In the genomic region with DNA sequence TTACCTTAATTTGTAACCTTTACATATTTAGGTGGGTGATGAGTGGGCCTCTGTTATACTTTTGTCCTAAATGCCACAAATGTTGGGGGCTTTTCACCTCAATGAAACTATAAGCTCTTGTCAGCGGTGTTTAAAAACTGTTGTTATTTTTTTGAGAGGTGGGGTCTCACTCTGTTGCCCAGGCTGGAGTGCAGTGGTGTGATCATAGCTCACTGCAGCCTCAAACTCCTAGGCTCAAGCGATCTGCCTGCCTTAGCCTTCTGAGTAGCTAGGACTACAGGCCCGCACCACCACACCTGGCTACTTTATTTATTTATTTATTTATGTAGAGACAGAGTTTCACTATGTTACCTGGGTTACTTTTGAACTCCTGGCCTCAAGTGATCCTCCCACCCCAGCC, we compare ENCODE assay signal across 39 cellular contexts.
"Had no signal": no experiment of that assay in that cellular context is flagged by ENCODE, and none has a peak within 500 bp of the region (broad histone marks: within the 10 kb centered on the region; RNA-seq: fewer than 3 reads in every experiment).

No MANE protein-coding gene starts in this region.

- H3K27me3 Mint-ChIP-seq: activated CD4-positive, alpha-beta memory T cell treated with anti-CD3 and anti-CD28 coated beads, Interleukin-2, amount 10 ng/mL, durations not matched to agents 7 days and 5 days; activated CD4-positive, alpha-beta T cell treated with anti-CD3 and anti-CD28 coated beads for 36 hours; activated CD4-positive, alpha-beta T cell treated with anti-CD3 and anti-CD28 coated beads, Interleukin-2, amount 10 ng/mL, durations not matched to agents 7 days and 5 days; activated naive CD4-positive, alpha-beta T cell treated with anti-CD3 and anti-CD28 coated beads, Interleukin-2, amount 10 ng/mL, durations not matched to agents 7 days and 5 days; activated naive CD4-positive, alpha-beta T cell treated with anti-CD3 and anti-CD28 coated beads, Interleukin-2, amount 50 U/mL, for 24 hours; activated naive CD8-positive, alpha-beta T cell; activated naive CD8-positive, alpha-beta T cell treated with anti-CD3 and anti-CD28 coated beads, Interleukin-2, amount 10 ng/mL, durations not matched to agents 7 days and 5 days; activated naive CD8-positive, alpha-beta T cell treated with anti-CD3 and anti-CD28 coated beads, Interleukin-2, amount 50 U/mL, for 24 hours; activated T-cell treated with anti-CD3 and anti-CD28 coated beads, Interleukin-2, amount 50 U/mL, for 24 hours; central memory CD8-positive, alpha-beta T cell had no signal

- H3K27ac Mint-ChIP-seq: activated CD4-positive, alpha-beta memory T cell treated with anti-CD3 and anti-CD28 coated beads, Interleukin-2, amount 10 ng/mL, durations not matched to agents 7 days and 5 days; activated CD4-positive, alpha-beta T cell treated with anti-CD3 and anti-CD28 coated beads for 36 hours; activated CD4-positive, alpha-beta T cell treated with anti-CD3 and anti-CD28 coated beads, Interleukin-2, amount 10 ng/mL, durations not matched to agents 7 days and 5 days; activated CD8-positive, alpha-beta T cell treated with anti-CD3 and anti-CD28 coated beads, Interleukin-2, amount 10 ng/mL, durations not matched to agents 7 days and 5 days; activated naive CD4-positive, alpha-beta T cell treated with anti-CD3 and anti-CD28 coated beads, Interleukin-2, amount 10 ng/mL, durations not matched to agents 7 days and 5 days; activated naive CD4-positive, alpha-beta T cell treated with anti-CD3 and anti-CD28 coated beads, Interleukin-2, amount 50 U/mL, for 24 hours; activated naive CD8-positive, alpha-beta T cell; activated naive CD8-positive, alpha-beta T cell treated with anti-CD3 and anti-CD28 coated beads, Interleukin-2, amount 10 ng/mL, durations not matched to agents 7 days and 5 days; activated T-cell treated with anti-CD3 and anti-CD28 coated beads, Interleukin-2, amount 50 U/mL, for 24 hours; activated T-helper 2 cell treated with anti-CD3 and anti-CD28 coated beads, Interferon-gamma antibody, Interleukin-2, Interleukin-4, amounts not matched to agents 10 μg/mL and 5 μg/mL and 100 μg/mL, durations not matched to agents 14 hours and 24 hours and 36 hours; T-helper 2 cell treated with Interferon-gamma antibody and Interleukin-4, amounts not matched to agents 5 μg/mL and 100 μg/mL, for 36 hours had no signal

- H3K4me3 Mint-ChIP-seq: activated CD4-positive, alpha-beta memory T cell treated with anti-CD3 and anti-CD28 coated beads, Interleukin-2, amount 10 ng/mL, durations not matched to agents 7 days and 5 days; activated CD4-positive, alpha-beta T cell treated with anti-CD3 and anti-CD28 coated beads for 36 hours; activated CD4-positive, alpha-beta T cell treated with anti-CD3 and anti-CD28 coated beads, Interleukin-2, amount 10 ng/mL, durations not matched to agents 7 days and 5 days; activated CD8-positive, alpha-beta memory T cell treated with anti-CD3 and anti-CD28 coated beads, Interleukin-2, amount 10 ng/mL, durations not matched to agents 7 days and 5 days; activated CD8-positive, alpha-beta T cell treated with anti-CD3 and anti-CD28 coated beads, Interleukin-2, amount 10 ng/mL, durations not matched to agents 7 days and 5 days; activated naive CD4-positive, alpha-beta T cell treated with anti-CD3 and anti-CD28 coated beads, Interleukin-2, amount 10 ng/mL, durations not matched to agents 7 days and 5 days; activated naive CD4-positive, alpha-beta T cell treated with anti-CD3 and anti-CD28 coated beads, Interleukin-2, amount 50 U/mL, for 24 hours; activated naive CD8-positive, alpha-beta T cell; activated naive CD8-positive, alpha-beta T cell treated with anti-CD3 and anti-CD28 coated beads, Interleukin-2, amount 10 ng/mL, durations not matched to agents 7 days and 5 days; activated naive CD8-positive, alpha-beta T cell treated with anti-CD3 and anti-CD28 coated beads, Interleukin-2, amount 50 U/mL, for 24 hours; activated T-cell treated with anti-CD3 and anti-CD28 coated beads, Interleukin-2, amount 50 U/mL, for 24 hours; brain; central memory CD8-positive, alpha-beta T cell; T-helper 1 cell treated with Interleukin-12 subunit alpha and Interleukin-12 subunit beta and Interleukin-4 antibody, amounts not matched to agents 30 μg/mL and 1 μg/mL, for 36 hours; T-helper 2 cell treated with Interferon-gamma antibody and Interleukin-4, amounts not matched to agents 5 μg/mL and 100 μg/mL, for 36 hours had no signal

- H3K27ac ChIP-seq: ascending aorta, cardiac muscle cell, VCaP had no signal

- H3K36me3 ChIP-seq: ascending aorta, cardiac muscle cell had no signal

- FAIRE-seq: bronchial epithelial cell, TTC549 had no signal

- H3K9me3 ChIP-seq: ascending aorta had no signal

- DNase-seq: activated CD4-positive, alpha-beta memory T cell treated with anti-CD3 and anti-CD28 coated beads, Interleukin-2, amount 10 ng/mL, durations not matched to agents 7 days and 5 days; activated CD4-positive, alpha-beta T cell treated with anti-CD3 and anti-CD28 coated beads for 1 hour; activated CD4-positive, alpha-beta T cell treated with anti-CD3 and anti-CD28 coated beads for 36 hours; activated CD4-positive, alpha-beta T cell treated with anti-CD3 and anti-CD28 coated beads for 48 hours; activated CD4-positive, alpha-beta T cell treated with anti-CD3 and anti-CD28 coated beads, Interleukin-2, amount 10 ng/mL, durations not matched to agents 7 days and 5 days; activated CD4-positive, alpha-beta T cell treated with anti-CD3 and anti-CD28 coated beads, Interleukin-2, amount 50 U/mL, for 48 hours; activated CD4-positive, CD25-positive, alpha-beta regulatory T cell; activated CD8-positive, alpha-beta memory T cell treated with anti-CD3 and anti-CD28 coated beads for 24 hours; activated CD8-positive, alpha-beta memory T cell treated with anti-CD3 and anti-CD28 coated beads, Interleukin-2, amount 10 ng/mL, durations not matched to agents 7 days and 5 days; activated CD8-positive, alpha-beta memory T cell treated with anti-CD3 and anti-CD28 coated beads, Interleukin-2, amount 50 U/mL, for 48 hours; activated CD8-positive, alpha-beta T cell treated with anti-CD3 and anti-CD28 coated beads, Interleukin-2, amount 10 ng/mL, durations not matched to agents 7 days and 5 days; activated effector memory CD4-positive, alpha-beta T cell treated with Interleukin-2 at 50 U/mL for 16 hours; activated gamma-delta T cell; activated naive CD4-positive, alpha-beta T cell treated with anti-CD3 and anti-CD28 coated beads, Interleukin-2, amount 10 ng/mL, durations not matched to agents 7 days and 5 days; activated naive CD4-positive, alpha-beta T cell treated with Interleukin-2 at 50 U/mL for 16 hours; activated naive CD8-positive, alpha-beta T cell treated with anti-CD3 and anti-CD28 coated beads, Interleukin-2, amount 10 ng/mL, durations not matched to agents 7 days and 5 days; activated naive CD8-positive, alpha-beta T cell treated with anti-CD3 and anti-CD28 coated beads, Interleukin-2, amount 50 U/mL, for 24 hours; activated T-cell treated with anti-CD3 and anti-CD28 coated beads, Interleukin-2, amount 50 U/mL, for 24 hours; activated T-cell treated with anti-CD3 and anti-CD28 coated beads, Interleukin-2, amount 50 U/mL, for 48 hours; amygdala; anterior cingulate cortex; caudate nucleus; cerebellar nuclear complex; T-helper 1 cell; T-helper 2 cell; T-helper 9 cell had no signal

- H3K9me3 Mint-ChIP-seq: activated naive CD4-positive, alpha-beta T cell treated with anti-CD3 and anti-CD28 coated beads, Interleukin-2, amount 50 U/mL, for 24 hours; central memory CD8-positive, alpha-beta T cell had no signal

- H3K4me3 ChIP-seq: ascending aorta, cardiac muscle cell had no signal

- H3K27me3 ChIP-seq: ascending aorta, cardiac muscle cell had no signal

- H3K36me3 Mint-ChIP-seq: activated naive CD4-positive, alpha-beta T cell treated with anti-CD3 and anti-CD28 coated beads, Interleukin-2, amount 50 U/mL, for 24 hours; activated naive CD8-positive, alpha-beta T cell; brain had no signal

- ATAC-seq: activated CD4-positive, alpha-beta T cell treated with anti-CD3 and anti-CD28 coated beads for 36 hours; activated CD4-positive, CD25-positive, alpha-beta regulatory T cell treated with anti-CD3 and anti-CD28 coated beads, Interleukin-2, amount 50 U/mL, for 24 hours; activated CD8-positive, alpha-beta memory T cell treated with anti-CD3 and anti-CD28 coated beads, Interleukin-2, amount 10 ng/mL, durations not matched to agents 7 days and 5 days; activated CD8-positive, alpha-beta T cell treated with anti-CD3 and anti-CD28 coated beads, Interleukin-2, amount 10 ng/mL, durations not matched to agents 7 days and 5 days; activated naive CD8-positive, alpha-beta T cell treated with anti-CD3 and anti-CD28 coated beads, Interleukin-2, amount 50 U/mL, for 24 hours had no signal
